In genomic region chr16:81831722-81832126, GRCh38 we compare ENCODE assay signal across 8 cellular contexts. TPM values are rescaled to one million over a fixed set of nuclear protein-coding genes. Genes with fewer than 3 reads are reported as not detected.
DNase-seq lines count a peak whose midpoint lies in the region; ATAC-seq and TF ChIP-seq lines count a peak whose summit lies in the region.

No MANE protein-coding gene starts in this region.

- H3K9me3 Mint-ChIP-seq in immature natural killer cell (no peaks in the 10 kb centered on the region), Caco-2 (ENCODE audit: unreplicated experiment) (no peaks in the 10 kb centered on the region)
- no peaks in the 10 kb centered on the region for H3K9me3 Mint-ChIP-seq in stimulated activated naive CD8-positive, alpha-beta T cell treated with anti-CD3 and anti-CD28 coated beads, Interleukin-15, Interleukin-2, amounts not matched to agents 100 ng/mL and 50 ng/mL, for 24 hours

- no peaks in the 10 kb centered on the region for H3K9me3 ChIP-seq in Caco-2

- H3K27me3 Mint-ChIP-seq in immature natural killer cell (ENCODE audit: low read depth in 3 of 3) (peaks cover 4 to 12% (median 7%) of the 10 kb centered on the region in 3 donors), Caco-2 (ENCODE audit: insufficient read depth, unreplicated experiment) (no peaks in the 10 kb centered on the region)
- H3K27me3 Mint-ChIP-seq in stimulated activated naive CD8-positive, alpha-beta T cell treated with anti-CD3 and anti-CD28 coated beads, Interleukin-15, Interleukin-2, amounts not matched to agents 100 ng/mL and 50 ng/mL, for 24 hours: no peaks in the 10 kb centered on the region

- intact Hi-C loops in Caco-2 (cut with micrococcal nuclease; ENCODE audit: unreplicated experiment): no loop called here

- peak; percentile 58 for ATAC-seq in GM21367 (IDR thresholded peaks at IDR 0.05; ENCODE audit: unreplicated experiment)
- ATAC-seq in HG03571 (IDR thresholded peaks at IDR 0.05; ENCODE audit: unreplicated experiment): peak; percentile 70

- peak overlapping the region; percentile 96 to 99 (median 99) for H3K27ac Mint-ChIP-seq in immature natural killer cell
- no peak overlapping the region for H3K27ac Mint-ChIP-seq in stimulated activated naive CD8-positive, alpha-beta T cell treated with anti-CD3 and anti-CD28 coated beads, Interleukin-15, Interleukin-2, amounts not matched to agents 100 ng/mL and 50 ng/mL, for 24 hours
- no peak overlapping the region for H3K27ac Mint-ChIP-seq in Caco-2 (ENCODE audit: unreplicated experiment)

- BruUV-seq in Caco-2 (replicated peaks; lab: Mats Ljungman, UMichigan): no TSS peak

- H3K36me3 Mint-ChIP-seq in immature natural killer cell (peaks cover 0 to 20% (median 4%) of the 10 kb centered on the region in 3 donors), Caco-2 (ENCODE audit: insufficient read depth, unreplicated experiment) (no peaks in the 10 kb centered on the region)
- no peaks in the 10 kb centered on the region for H3K36me3 Mint-ChIP-seq in stimulated activated naive CD8-positive, alpha-beta T cell treated with anti-CD3 and anti-CD28 coated beads, Interleukin-15, Interleukin-2, amounts not matched to agents 100 ng/mL and 50 ng/mL, for 24 hours (ENCODE audit: low read depth)

- CTCF ChIA-PET in Caco-2 (lab: Charles Lee): no interaction called here

- peaks cover 7% of the 10 kb centered on the region; the same call in 1 of the 2 replicates for H3K4me1 ChIP-seq in Caco-2

- peak; percentile 81 for DNase-seq in GM06990 (ENCODE audit: extremely low read depth, insufficient read length)
- peak; percentile 77 for DNase-seq in activated CD8-positive, alpha-beta memory T cell treated with anti-CD3 and anti-CD28 coated beads for 24 hours
- peak; percentile 89 to 90 (median 90) for DNase-seq in immature natural killer cell
- no peak for DNase-seq in retina
- DNase-seq in Caco-2: no peak

- POLR2A ChIA-PET in Caco-2 (lab: Charles Lee): no interaction called here

- H3K27me3 ChIP-seq in GM06990 (replicated peaks; ENCODE audit: control insufficient read depth, insufficient read depth, low read length) (no peaks in the 10 kb centered on the region), Caco-2 (replicated peaks; ENCODE audit: control insufficient read depth, insufficient read depth, low read length) (no peaks in the 10 kb centered on the region)

- H3K36me3 ChIP-seq in GM06990 (ENCODE audit: control insufficient read depth, insufficient read depth, low read length) (peaks cover 21% of the 10 kb centered on the region), Caco-2 (ENCODE audit: control insufficient read depth, insufficient read depth, low read length) (no peaks in the 10 kb centered on the region)

- H3K4me3 Mint-ChIP-seq in immature natural killer cell: peak overlapping the region; percentile 83 to 94 (median 88)
- peak overlapping the region; percentile 36 for H3K4me3 Mint-ChIP-seq in stimulated activated naive CD8-positive, alpha-beta T cell treated with anti-CD3 and anti-CD28 coated beads, Interleukin-15, Interleukin-2, amounts not matched to agents 100 ng/mL and 50 ng/mL, for 24 hours
- no peak overlapping the region for H3K4me3 Mint-ChIP-seq in Caco-2 (ENCODE audit: unreplicated experiment)

- H3K4me3 ChIP-seq in GM06990 (replicated peaks; ENCODE audit: low read depth, low read length): peak overlapping the region; percentile 51
- H3K4me3 ChIP-seq in Caco-2 (ENCODE audit: low read depth, low read length): no peak overlapping the region

- H3K4me1 Mint-ChIP-seq in immature natural killer cell: peaks cover 97 to 100% of the 10 kb centered on the region in 2 donors
- H3K4me1 Mint-ChIP-seq in stimulated activated naive CD8-positive, alpha-beta T cell treated with anti-CD3 and anti-CD28 coated beads, Interleukin-15, Interleukin-2, amounts not matched to agents 100 ng/mL and 50 ng/mL, for 24 hours (ENCODE audit: low read depth): peaks cover 69% of the 10 kb centered on the region
- no peaks in the 10 kb centered on the region for H3K4me1 Mint-ChIP-seq in Caco-2 (ENCODE audit: low read depth, unreplicated experiment)

- TF ChIP-seq CTCF in GM06990 (IDR thresholded peaks at IDR 0.05; ENCODE audit: insufficient read depth, low read length, poor library complexity, severe bottlenecking) (peak; percentile 43), Caco-2 (IDR thresholded peaks at IDR 0.05; ENCODE audit: insufficient read depth in 1 of 2, low read depth in 1 of 2, low read length in 1 of 2, severe bottlenecking in 1 of 2, unreplicated experiment in 1 of 2) (no peak)

RNA-seq across cellular contexts. Expression of gene PLCG2, which starts 52.6 kb away (rescaled TPM):
- polyA plus RNA-seq in immature natural killer cell: 10 to 100 TPM; 24.4 to 91.6 (median 46.4) TPM
- total RNA-seq in Caco-2 (2022): 10.3 and 14.4 TPM in 2 replicates

Comparison
In these comparisons a context has a peak if more than half of its experiments do, and no peak if none do; other contexts are left out.
1. DNase-seq: peak in GM06990 (single experiment), activated CD8-positive, alpha-beta memory T cell treated with anti-CD3 and anti-CD28 coated beads for 24 hours (single experiment) and immature natural killer cell (3 of 3); none in retina (single experiment) and Caco-2 (0 of 2).
2. H3K27ac Mint-ChIP-seq: peak in immature natural killer cell (6 of 6); none in stimulated activated naive CD8-positive, alpha-beta T cell treated with anti-CD3 and anti-CD28 coated beads, Interleukin-15, Interleukin-2, amounts not matched to agents 100 ng/mL and 50 ng/mL, for 24 hours (single experiment) and Caco-2 (single experiment).